Comparison of ENCODE assay signal across 16 cellular contexts in genomic region chr16:80570106-80570478, GRCh38. TPM values are rescaled to one million over a fixed set of nuclear protein-coding genes. Genes with fewer than 3 reads are reported as not detected.
A peak's percentile ranks its signal among the peaks of the same experiment; 100 is the strongest.
DNase-seq lines count a peak whose midpoint lies in the region; ATAC-seq, FAIRE-seq and TF ChIP-seq lines count a peak whose summit lies in the region.
"Had no signal": no experiment of that assay in that cellular context is flagged by ENCODE, and none has a peak within 500 bp of the region (broad histone marks: within the 10 kb centered on the region; RNA-seq: fewer than 3 reads in every experiment).

No MANE protein-coding gene starts in this region.

- H3K9me1 ChIP-seq in K562 (ENCODE audit: control insufficient read depth, insufficient read depth, low read length), result no peaks in the 10 kb centered on the region

- ATAC-seq in GM18502 (IDR thresholded peaks at IDR 0.05; ENCODE audit: poor library complexity, unreplicated experiment), result peak; percentile 24
- no peak for ATAC-seq in K562
- ATAC-seq in HG03520 (IDR thresholded peaks at IDR 0.05; ENCODE audit: unreplicated experiment), result no peak
- no peak for ATAC-seq in HG02588 (IDR thresholded peaks at IDR 0.05; ENCODE audit: unreplicated experiment)
- ATAC-seq: gastrocnemius medialis, left cardiac atrium had no signal

- H3K23ac ChIP-seq in neuronal stem cell (ENCODE audit: low read depth, low read length, poor library complexity), result no peak overlapping the region

- no peaks in the 10 kb centered on the region for H3K79me2 ChIP-seq in K562 (ENCODE audit: control insufficient read depth, insufficient read depth, low read length)

- H3K4me3 ChIP-seq in K562, result no peak overlapping the region
- H3K4me3 ChIP-seq in neuronal stem cell (ENCODE audit: low read length in 2 of 2), result no peak overlapping the region
- H3K4me3 ChIP-seq: cardiac muscle cell, gastrocnemius medialis, prostate gland had no signal

- no peak overlapping the region for H3K27ac ChIP-seq in K562 (ENCODE audit: extremely low read depth, low read depth, low read length)
- no peak overlapping the region for H3K27ac ChIP-seq in neuronal stem cell (replicated peaks; ENCODE audit: low read length)
- H3K27ac ChIP-seq: cardiac muscle cell, gastrocnemius medialis, prostate gland had no signal

- TF ChIP-seq EP300 in K562 (IDR thresholded peaks at IDR 0.05; ENCODE audit: low read length), result no peak

- 2% methylated on average over 6 of the region's 6 CpGs for WGBS in K562 (ENCODE audit: insufficient coverage, low coverage, missing lambda C conversion rate)
- no CpG with 5 or more reads among the region's 6 CpGs for WGBS in neuronal stem cell (ENCODE audit: extremely low coverage in 2 of 2, insufficient read length in 2 of 2, insufficient replicate concordance in 1 of 2), 2 donors

- H3K4me1 ChIP-seq in K562 (replicated peaks in 1 of 2; ENCODE audit: control insufficient read depth in 2 of 2, insufficient read depth in 2 of 2, low read length in 2 of 2) (no peaks in the 10 kb centered on the region; a peak in 1 of 5 replicates), neuronal stem cell (ENCODE audit: control insufficient read depth in 2 of 2, insufficient read depth in 1 of 2, low read depth in 1 of 2, low read length in 2 of 2) (peaks cover 0 to 5% of the 10 kb centered on the region in 2 donors)
- H3K4me1 ChIP-seq: gastrocnemius medialis, prostate gland had no signal

- intact Hi-C loops in K562 (cut with micrococcal nuclease), result no loop called here

- no peak overlapping the region for H4K8ac ChIP-seq in neuronal stem cell (ENCODE audit: low read depth, low read length)

- no peak for TF ChIP-seq CTCF in K562 (IDR thresholded peaks at IDR 0.05 in 2 of 3, conservative IDR thresholded peaks at IDR 0.05 in 1 of 3; ENCODE audit: insufficient read depth in 2 of 3, low read depth in 1 of 3, low read length in 3 of 3)

- H2BK15ac ChIP-seq in neuronal stem cell (ENCODE audit: low read length), result no peak overlapping the region

- in situ Hi-C loops in K562 (cut with MboI), result no loop called here

- TF ChIP-seq POLR2A in K562 (conservative IDR thresholded peaks at IDR 0.05), result no peak

- H3K79me1 ChIP-seq in neuronal stem cell (ENCODE audit: low read depth, low read length), result peaks cover 3% of the 10 kb centered on the region

- CTCF ChIA-PET in K562 (lab: Yijun Ruan, JAX; ENCODE audit: low intra/inter-chr PET ratio), result no interaction called here

- H3K4me2 ChIP-seq in K562 (ENCODE audit: insufficient read depth, low read length) (no peak overlapping the region), neuronal stem cell (ENCODE audit: insufficient read depth, low read length, poor library complexity, severe bottlenecking) (no peak overlapping the region)

- no peaks in the 10 kb centered on the region for H3K36me3 ChIP-seq in K562 (ENCODE audit: control insufficient read depth, insufficient read depth, low read length)
- H3K36me3 ChIP-seq in neuronal stem cell (replicated peaks in 1 of 2; ENCODE audit: control insufficient read depth in 2 of 2, insufficient read depth in 2 of 2, low read length in 2 of 2), result no peaks in the 10 kb centered on the region
- H3K36me3 ChIP-seq: cardiac muscle cell, gastrocnemius medialis, prostate gland had no signal

- no peak overlapping the region for H3K4ac ChIP-seq in neuronal stem cell (ENCODE audit: low read length)

- H3K9me3 ChIP-seq in K562 (replicated peaks; ENCODE audit: control insufficient read depth, insufficient read depth, low read depth, low read length), result no peaks in the 10 kb centered on the region
- no peaks in the 10 kb centered on the region for H3K9me3 ChIP-seq in neuronal stem cell (replicated peaks in 1 of 2; ENCODE audit: control insufficient read depth in 2 of 2, insufficient read depth in 1 of 2, low read depth in 1 of 2, low read length in 2 of 2)
- H3K9me3 ChIP-seq: gastrocnemius medialis, prostate gland had no signal

- peak overlapping the region; percentile 12 for H3K18ac ChIP-seq in neuronal stem cell (ENCODE audit: low read length)

- FAIRE-seq in K562 (lab: Jason Lieb, UNC), result no peak

- no TSS peak for BruUV-seq in K562 (replicated peaks; lab: Mats Ljungman, UMichigan)

- no peaks in the 10 kb centered on the region for H4K20me1 ChIP-seq in K562 (replicated peaks; ENCODE audit: control insufficient read depth, insufficient read depth, low read length)

- H4K91ac ChIP-seq in neuronal stem cell (ENCODE audit: low read depth, low read length, poor library complexity), result no peak overlapping the region

- H3K9ac ChIP-seq in K562 (ENCODE audit: insufficient read depth in 1 of 2, low read depth in 2 of 2, low read length in 2 of 2) (no peak overlapping the region), neuronal stem cell (ENCODE audit: low read depth, low read length, poor library complexity) (no peak overlapping the region)

- H2AK5ac ChIP-seq in neuronal stem cell (ENCODE audit: low read depth, low read length), result no peak overlapping the region

- H2BK120ac ChIP-seq in neuronal stem cell (ENCODE audit: low read depth, low read length), result no peak overlapping the region

- POLR2A ChIA-PET in K562 (lab: Yijun Ruan, JAX), result no interaction called here

- H3K27me3 ChIP-seq in K562 (ENCODE audit: control insufficient read depth in 2 of 2, insufficient read depth in 2 of 2, low read length in 2 of 2), result no peaks in the 10 kb centered on the region
- H3K27me3 ChIP-seq in neuronal stem cell (ENCODE audit: control insufficient read depth in 3 of 3, insufficient read depth in 3 of 3, low read depth in 1 of 3, low read length in 3 of 3), result no peaks in the 10 kb centered on the region
- H3K27me3 ChIP-seq: cardiac muscle cell, gastrocnemius medialis had no signal

- no peak overlapping the region for H2BK12ac ChIP-seq in neuronal stem cell (ENCODE audit: low read length)

- no peak overlapping the region for H3K14ac ChIP-seq in neuronal stem cell (ENCODE audit: low read length)

- TF ChIP-seq RAD21 in K562 (CRISPR knock-in tag; conservative IDR thresholded peaks at IDR 0.05 in 1 of 2, IDR thresholded peaks at IDR 0.05 in 1 of 2), result no peak

- H2BK5ac ChIP-seq in neuronal stem cell (ENCODE audit: low read length), result no peak overlapping the region

- H2AFZ ChIP-seq in K562 (ENCODE audit: low read depth, low read length), result no peak overlapping the region
- no peak overlapping the region for H2AFZ ChIP-seq in neuronal stem cell (ENCODE audit: low read length)

- peak; percentile 92 for DNase-seq in NCI-H226
- no peak for DNase-seq in K562 (ENCODE audit: extremely low read depth in 1 of 4, low spot score in 3 of 4)
- DNase-seq in neuronal stem cell (ENCODE audit: low spot score), result no peak
- DNase-seq in NOMO-1 treated with DMSO at 0.1 percent for 48 hours (lab: John Stamatoyannopoulos, UW; ENCODE audit: unreplicated experiment), result no peak
- DNase-seq in activated gamma-delta T cell treated with Interleukin-2 at 50 U/mL for 16 hours, result no peak
- DNase-seq: gastrocnemius medialis, Kasumi-1, left cardiac atrium, SHP77, trophoblast cell had no signal

TF ChIP-seq in K562, 482 proteins besides CTCF, POLR2A, EP300 and RAD21:
- TF ChIP-seq ZNF316 (IDR thresholded peaks at IDR 0.05), result peak; percentile 65
- TF ChIP-seq ZNF584 (CRISPR knock-in tag; IDR thresholded peaks at IDR 0.05; ENCODE audit: low read depth), result no peak
- TF ChIP-seq MAFG (tag; conservative IDR thresholded peaks at IDR 0.05), result 0 out of 2 replicates have a peak, but pooled peaks have one; percentile 30
- peak; percentile 17; the same call in 1 of the 2 replicates for TF ChIP-seq C11orf30 (IDR thresholded peaks at IDR 0.05; ENCODE audit: low read depth)
- no peak for TF ChIP-seq ZNF217 (CRISPR knock-in tag; IDR thresholded peaks at IDR 0.05)
TF ChIP-seq in K562: peak in this region for 3.

RNA-seq across cellular contexts. Expression of gene DYNLRB2, which starts 29.3 kb away (rescaled TPM):
- not detected in 2 replicates for total RNA-seq in K562 (2011; cell fraction: chromatin; rRNA removed; ENCODE audit: low replicate concordance)
- not detected in 2 replicates for total RNA-seq in K562 (2011; cell fraction: nucleolus; rRNA removed)
- not detected in 2 replicates for total RNA-seq in K562 (2011; cell fraction: nucleoplasm; rRNA removed)
- total RNA-seq in K562 (2014; rRNA removed), result not detected in 2 replicates
- total RNA-seq in K562 (2014; rRNA removed; fragmentation: Illumina TruSeq; extraction: Trizol), result not detected in 2 replicates
- not detected in 2 replicates for total RNA-seq in K562 (2015; rRNA removed; fragmentation: Illumina TruSeq; extraction: Trizol)
- total RNA-seq in K562 (2021), result not detected in 2 replicates
- not detected in 2 replicates for polyA plus RNA-seq in K562 (2011; rRNA removed)
- polyA plus RNA-seq in K562 (2011; cell fraction: cytosol; rRNA removed), result not detected in 2 replicates
- not detected in 2 replicates for polyA plus RNA-seq in K562 (2011; cell fraction: nucleus; rRNA removed)
- polyA plus RNA-seq in K562 (2012), result not detected in 2 replicates
- not detected in 2 replicates for polyA plus RNA-seq in K562 (2014; fragmentation: Illumina TruSeq; extraction: Trizol)
- not detected for polyA plus RNA-seq in K562 (2014; fragmentation: Nextera tagmentation; extraction: Ambion mirVana)
- not detected in 2 replicates for polyA plus RNA-seq in K562 (2014; rRNA removed)
- polyA minus RNA-seq in K562 (2011; rRNA and poly(A)+ RNA removed), result not detected in 2 replicates
- polyA minus RNA-seq in K562 (2011; cell fraction: cytosol; rRNA and poly(A)+ RNA removed), result not detected in 2 replicates
- polyA minus RNA-seq in K562 (2011; cell fraction: nucleus; rRNA and poly(A)+ RNA removed), result not detected in 2 replicates
- polyA plus RNA-seq in neuronal stem cell (2013, experiment 1 of 2), result 0.59 TPM
- polyA plus RNA-seq in neuronal stem cell (2013, experiment 2 of 2), result 0.75 TPM
- total RNA-seq: cardiac muscle cell, gastrocnemius medialis, left cardiac atrium, NCI-H460 had no signal
